ENCODE assay signal across 8 cellular contexts in the genomic region with DNA sequence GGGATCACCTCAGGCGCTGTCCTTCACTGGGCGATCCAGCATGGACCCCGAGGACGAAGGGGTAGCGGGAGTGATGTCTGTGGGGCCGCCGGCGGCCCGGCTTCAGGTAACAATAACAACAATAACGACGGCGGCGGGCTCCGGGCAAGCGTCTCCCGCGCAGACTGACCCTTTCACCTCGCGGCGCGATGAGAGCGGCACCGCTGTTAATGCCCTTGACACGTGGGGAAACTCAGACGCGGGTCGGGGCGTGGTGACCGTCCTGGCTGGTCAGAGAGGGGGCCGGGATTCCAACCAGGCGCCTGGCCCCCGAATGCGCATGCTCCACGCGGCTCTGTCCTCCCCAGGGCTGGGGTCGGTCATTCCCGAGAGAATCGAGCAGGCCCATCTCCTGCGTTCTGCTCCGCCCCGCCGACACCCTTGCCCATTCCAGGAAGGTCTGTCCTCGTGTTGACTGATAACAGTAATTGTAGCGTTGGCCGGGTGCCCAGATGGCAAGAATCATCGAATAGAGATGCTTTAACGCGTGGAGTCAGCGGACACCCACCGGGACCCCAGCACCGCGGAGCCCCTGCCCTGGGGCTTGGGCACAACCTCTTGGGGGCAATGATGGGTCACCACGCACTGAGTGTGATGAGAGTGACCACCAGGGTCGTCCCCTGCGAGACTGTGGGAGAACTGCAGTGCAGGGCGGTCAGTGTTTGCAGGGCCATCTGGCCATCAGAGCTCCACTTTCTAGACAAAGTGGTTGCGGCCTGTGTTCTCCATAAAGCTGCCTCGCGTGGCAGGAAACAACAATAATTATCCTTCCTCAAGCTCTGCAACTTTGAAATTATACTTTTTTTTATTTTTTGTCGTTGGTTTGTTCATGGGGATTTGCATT. TPM values are rescaled to one million over a fixed set of nuclear protein-coding genes. Genes with fewer than 3 reads are reported as not detected.
DNase-seq lines count a peak whose midpoint lies in the region; ATAC-seq, FAIRE-seq and TF ChIP-seq lines count a peak whose summit lies in the region.

No MANE protein-coding gene starts in this region.

- intact Hi-C loops in CD14-positive monocyte (cut with micrococcal nuclease) (loop anchor here in 1 of 2 donors (5.0 kb wide), 1 partner anchor 97 kb away; a partner anchor contains a TSS), GM12878 (cut with micrococcal nuclease; ENCODE audit: unreplicated experiment) (loop anchor here (2.0 kb wide), 1 partner anchor 532 kb away; a partner anchor contains a TSS)

- H3K36me3 Mint-ChIP-seq in CD14-positive monocyte = peaks cover 34 to 36% of the 10 kb centered on the region in 2 donors
- H3K36me3 Mint-ChIP-seq in IgD-negative memory B cell = peaks cover 20% of the 10 kb centered on the region

- peak overlapping the region; percentile 83 for H3K4me3 ChIP-seq in GM12878
- H3K4me3 ChIP-seq in iPS DF 6.9 (ENCODE audit: low read length) = peak overlapping the region; percentile 86
- H3K4me3 ChIP-seq in retinal pigment epithelial cell (ENCODE audit: low read length) = peak overlapping the region; percentile 91

- peak overlapping the region; percentile 92 to 95 for H3K4me3 Mint-ChIP-seq in CD14-positive monocyte
- peak overlapping the region; percentile 89 to 98 (median 94) for H3K4me3 Mint-ChIP-seq in IgD-negative memory B cell

- CTCF ChIA-PET in GM12878 (lab: Yijun Ruan, JAX) = no interaction called here

- peak overlapping the region; percentile 70 for H3K27ac ChIP-seq in GM12878 (ENCODE audit: control insufficient read depth, insufficient read depth)
- no peak overlapping the region for H3K27ac ChIP-seq in iPS DF 6.9 (ENCODE audit: low read length)

- H3K9me3 ChIP-seq in GM12878 (replicated peaks; ENCODE audit: control insufficient read depth, insufficient read depth, low read length) (peaks cover 2% of the 10 kb centered on the region), iPS DF 6.9 (ENCODE audit: control insufficient read depth, insufficient read depth, low read length) (no peaks in the 10 kb centered on the region)

- H3K36me3 ChIP-seq in GM12878 (ENCODE audit: control insufficient read depth in 2 of 2, insufficient read depth in 2 of 2, low read length in 1 of 2) (no peaks in the 10 kb centered on the region), iPS DF 6.9 (ENCODE audit: control insufficient read depth, insufficient read depth, low read length) (no peaks in the 10 kb centered on the region)

- RAD21 ChIA-PET in GM12878 (lab: Charles Lee; ENCODE audit: unreplicated experiment) = interaction anchor here (0.9 kb wide), 1 partner anchor 161 kb away, joined by 3 read pairs; a partner anchor contains a TSS

- H3K4me1 ChIP-seq in GM12878 (ENCODE audit: control insufficient read depth, insufficient read depth, low read length) (no peaks in the 10 kb centered on the region; the same call in 1 of the 2 replicates), iPS DF 6.9 (ENCODE audit: control insufficient read depth, insufficient read depth, low read length) (peaks cover 4% of the 10 kb centered on the region)

- peaks cover 39 to 87% (median 71%) of the 10 kb centered on the region in 7 donors for H3K9me3 Mint-ChIP-seq in CD14-positive monocyte
- H3K9me3 Mint-ChIP-seq in IgD-negative memory B cell = peaks cover 5 to 9% (median 6%) of the 10 kb centered on the region in 3 donors

- H3K27me3 ChIP-seq in GM12878 (replicated peaks in 1 of 2; ENCODE audit: control insufficient read depth in 2 of 2, insufficient read depth in 2 of 2, low read length in 1 of 2) (no peaks in the 10 kb centered on the region), iPS DF 6.9 (ENCODE audit: control insufficient read depth, insufficient read depth, low read length) (no peaks in the 10 kb centered on the region)

- H3K4me1 Mint-ChIP-seq in CD14-positive monocyte (peaks cover 20% of the 10 kb centered on the region), IgD-negative memory B cell (peaks cover 7 to 27% (median 26%) of the 10 kb centered on the region in 3 donors)

- POLR2A ChIA-PET in GM12878 (lab: Charles Lee) = interaction anchor here (0.8 to 1.0 kb wide), 2 partner anchors 96 to 276 kb away, joined by 4 read pairs; a partner anchor contains a TSS

- SMC1A ChIA-PET in GM12878 (lab: Charles Lee; ENCODE audit: uncharacterized antibody, unreplicated experiment) = interaction anchor here (0.7 to 1.0 kb wide), 2 partner anchors 22 to 61 kb away, joined by 3 to 4 read pairs; no protein-coding TSS in a partner anchor

- TF ChIP-seq EP300 in GM12878 (IDR thresholded peaks at IDR 0.05; ENCODE audit: borderline replicate concordance in 1 of 2, control insufficient read depth in 1 of 2, low read depth in 2 of 2, low read length in 2 of 2) = no peak

- H2AFZ ChIP-seq in GM12878 (ENCODE audit: control insufficient read depth, low read depth, low read length) = peak overlapping the region; percentile 88

- H3K9ac ChIP-seq in GM12878 (ENCODE audit: control insufficient read depth, insufficient read depth, low read length) = peak overlapping the region; percentile 84

- no peak for TF ChIP-seq POLR2A in GM12878 (IDR thresholded peaks at IDR 0.05; ENCODE audit: low read depth, low read length)

- no TSS peak for BruUV-seq in GM12878 (replicated peaks; lab: Mats Ljungman, UMichigan)

- no peak for DNase-seq in CD14-positive monocyte (ENCODE audit: low spot score)
- peak; percentile 14 to 27 (median 19) for DNase-seq in T-helper 1 cell
- DNase-seq in GM12878 (ENCODE audit: low read depth, low spot score) = no peak
- DNase-seq in iPS DF 6.9 (ENCODE audit: low read depth, low spot score) = peak; percentile 29
- peak; percentile 13 for DNase-seq in retinal pigment epithelial cell (ENCODE audit: low read depth)

- H3K79me2 ChIP-seq in GM12878 (ENCODE audit: control insufficient read depth, insufficient read depth, low read length) = peaks cover 18% of the 10 kb centered on the region

- TF ChIP-seq CTCF in CD14-positive monocyte (IDR thresholded peaks at IDR 0.05) = no peak
- TF ChIP-seq CTCF in GM12878 (IDR thresholded peaks at IDR 0.05 in 2 of 3, conservative IDR thresholded peaks at IDR 0.05 in 1 of 3; ENCODE audit: control insufficient read depth in 2 of 3, extremely low read depth in 1 of 3, insufficient read depth in 1 of 3, low read depth in 3 of 3, low read length in 3 of 3) = no peak
- TF ChIP-seq CTCF in retinal pigment epithelial cell (conservative IDR thresholded peaks at IDR 0.05; ENCODE audit: low read depth, low read length) = no peak

- ATAC-seq in GM21447 (IDR thresholded peaks at IDR 0.05; ENCODE audit: unreplicated experiment) = peak; percentile 30
- peak; percentile 57 for ATAC-seq in GM12878
- no peak for ATAC-seq in GM18519 (IDR thresholded peaks at IDR 0.05; ENCODE audit: low FRiP score, unreplicated experiment)

- peak; percentile 13 for FAIRE-seq in GM12878 (lab: Jason Lieb, UNC)

- TF ChIP-seq RAD21 in GM12878 (IDR thresholded peaks at IDR 0.05; ENCODE audit: insufficient read depth, low read depth, low read length) = no peak

- H3K4me2 ChIP-seq in GM12878 (ENCODE audit: control insufficient read depth, insufficient read depth) = peak overlapping the region; percentile 93

- H4K20me1 ChIP-seq in GM12878 (ENCODE audit: control insufficient read depth, insufficient read depth) = no peaks in the 10 kb centered on the region

- H3K27ac Mint-ChIP-seq in CD14-positive monocyte (peak overlapping the region; percentile 86 to 95 (median 93)), IgD-negative memory B cell (peak overlapping the region; percentile 79 to 97 (median 88))

- in situ Hi-C loops in GM12878 (cut with MboI) = loop anchor here (10.0 kb wide), 1 partner anchor 1864 kb away; no protein-coding TSS in a partner anchor

- H3K27me3 Mint-ChIP-seq in CD14-positive monocyte (ENCODE audit: low read depth in 3 of 3) (peaks cover 0 to 2% (median 0%) of the 10 kb centered on the region in 3 donors), IgD-negative memory B cell (no peaks in the 10 kb centered on the region)

- WGBS in GM12878 (ENCODE audit: insufficient coverage, insufficient replicate concordance, low lambda C conversion rate, missing lambda C conversion rate) = 4% methylated on average over 60 of the region's 60 CpGs
- WGBS in iPS DF 6.9 (ENCODE audit: insufficient coverage, insufficient read length) = no CpG with 5 or more reads among the region's 60 CpGs

RNA-seq across cellular contexts. Expression of a gene that starts 0.5 kb away (rescaled TPM):
- under 1 TPM; 0.05 to 0.25 TPM for polyA plus RNA-seq in CD14-positive monocyte
- polyA plus RNA-seq in IgD-negative memory B cell = 0.98 TPM
- total RNA-seq in GM12878 (2013; cell fraction: nucleolus; rRNA removed) = 16.1 and 16.2 TPM in 2 replicates
- 5.4 TPM in 2 replicates for total RNA-seq in GM12878 (2014; rRNA removed)
- total RNA-seq in GM12878 (2014; rRNA removed; fragmentation: Illumina TruSeq; extraction: Trizol) = 4.2 and 4.5 TPM in 2 replicates
- total RNA-seq in GM12878 (2021) = 4.7 and 5.1 TPM in 2 replicates
- polyA plus RNA-seq in GM12878 (2011; ENCODE audit: low read depth) = 1.2 TPM
- polyA plus RNA-seq in GM12878 (2011; rRNA removed) = 2.8 and 3.7 TPM in 2 replicates
- polyA plus RNA-seq in GM12878 (2011; cell fraction: cytosol; rRNA removed) = 3.5 and 4.6 TPM in 2 replicates
- polyA plus RNA-seq in GM12878 (2011; cell fraction: nucleus; rRNA removed) = 5.4 and 5.8 TPM in 2 replicates
- 1.2 and 1.8 TPM in 2 replicates for polyA plus RNA-seq in GM12878 (2012)
- polyA plus RNA-seq in GM12878 (2014; fragmentation: Illumina TruSeq; extraction: Trizol) = 2.0 and 2.6 TPM in 2 replicates
- polyA plus RNA-seq in GM12878 (2014; fragmentation: Nextera tagmentation; extraction: Ambion mirVana) = under 1 TPM; 0.46 to 0.71 TPM
- 3.1 TPM in 2 replicates for polyA plus RNA-seq in GM12878 (2014; rRNA removed)
- polyA plus RNA-seq in GM12878 (2016; fragmentation: Nextera tagmentation; extraction: Ambion mirVana) = 1 to 10 TPM in 1 of 2 experiments, under 1 TPM in 1; 0.78 to 1.0 TPM
- 7.9 and 9.9 TPM in 2 replicates for polyA minus RNA-seq in GM12878 (2011; rRNA and poly(A)+ RNA removed)
- 3.6 and 4.3 TPM in 2 replicates for polyA minus RNA-seq in GM12878 (2011; cell fraction: cytosol; rRNA and poly(A)+ RNA removed)
- 2.5 and 4.7 TPM in 2 replicates for polyA minus RNA-seq in GM12878 (2011; cell fraction: nucleus; rRNA and poly(A)+ RNA removed)

RNA-seq across cellular contexts. Expression of a gene that starts 25.9 kb away (rescaled TPM):
- polyA plus RNA-seq in CD14-positive monocyte (10 to 100 TPM; 34.6 to 38.8 TPM), IgD-negative memory B cell (76.1 TPM), GM12878 (2011; rRNA removed) (85.6 and 90.3 TPM in 2 replicates), GM12878 (2014; fragmentation: Illumina TruSeq; extraction: Trizol) (101 and 105 TPM in 2 replicates), GM12878 (2014; fragmentation: Nextera tagmentation; extraction: Ambion mirVana) (100 to 1,000 TPM; 150 to 172 TPM), GM12878 (2014; rRNA removed) (80.0 and 85.6 TPM in 2 replicates), GM12878 (2016; fragmentation: Nextera tagmentation; extraction: Ambion mirVana) (100 to 1,000 TPM; 110 to 113 TPM)
- total RNA-seq in GM12878 (2013; cell fraction: nucleolus; rRNA removed) = 161 and 168 TPM in 2 replicates
- total RNA-seq in GM12878 (2014; rRNA removed) (60.1 and 68.6 TPM in 2 replicates), GM12878 (2014; rRNA removed; fragmentation: Illumina TruSeq; extraction: Trizol) (85.3 and 90.8 TPM in 2 replicates), GM12878 (2021) (55.0 and 59.3 TPM in 2 replicates)
- 37.0 TPM for polyA plus RNA-seq in GM12878 (2011; ENCODE audit: low read depth)
- 54.1 and 54.5 TPM in 2 replicates for polyA plus RNA-seq in GM12878 (2011; cell fraction: cytosol; rRNA removed)
- 246 and 281 TPM in 2 replicates for polyA plus RNA-seq in GM12878 (2011; cell fraction: nucleus; rRNA removed)
- polyA plus RNA-seq in GM12878 (2012) = 39.9 and 53.8 TPM in 2 replicates
- 44.8 and 46.9 TPM in 2 replicates for polyA minus RNA-seq in GM12878 (2011; rRNA and poly(A)+ RNA removed)
- polyA minus RNA-seq in GM12878 (2011; cell fraction: cytosol; rRNA and poly(A)+ RNA removed) = 9.9 and 12.8 TPM in 2 replicates
- 96.8 and 129 TPM in 2 replicates for polyA minus RNA-seq in GM12878 (2011; cell fraction: nucleus; rRNA and poly(A)+ RNA removed)

RNA-seq across cellular contexts. Expression of a gene that starts 47.5 kb away (rescaled TPM):
- polyA plus RNA-seq in CD14-positive monocyte (under 1 TPM; 0.58 to 0.99 TPM), IgD-negative memory B cell (2.9 TPM), GM12878 (2011; rRNA removed) (2.6 and 3.9 TPM in 2 replicates), GM12878 (2014; fragmentation: Illumina TruSeq; extraction: Trizol) (1.7 and 2.4 TPM in 2 replicates), GM12878 (2014; fragmentation: Nextera tagmentation; extraction: Ambion mirVana) (1 to 10 TPM in 1 of 2 experiments, under 1 TPM in 1; 0.49 to 1.7 TPM), GM12878 (2014; rRNA removed) (2.4 TPM in 2 replicates), GM12878 (2016; fragmentation: Nextera tagmentation; extraction: Ambion mirVana) (1 to 10 TPM; 2.6 to 3.2 TPM)
- total RNA-seq in GM12878 (2013; cell fraction: nucleolus; rRNA removed) = 6.8 and 7.5 TPM in 2 replicates
- total RNA-seq in GM12878 (2014; rRNA removed) (2.5 and 2.6 TPM in 2 replicates), GM12878 (2014; rRNA removed; fragmentation: Illumina TruSeq; extraction: Trizol) (2.6 and 2.7 TPM in 2 replicates), GM12878 (2021) (3.4 and 3.5 TPM in 2 replicates)
- polyA plus RNA-seq in GM12878 (2011; ENCODE audit: low read depth) = 1.4 TPM
- polyA plus RNA-seq in GM12878 (2011; cell fraction: cytosol; rRNA removed) = 3.7 and 3.8 TPM in 2 replicates
- polyA plus RNA-seq in GM12878 (2011; cell fraction: nucleus; rRNA removed) = 2.4 and 3.0 TPM in 2 replicates
- 1.6 and 2.0 TPM in 2 replicates for polyA plus RNA-seq in GM12878 (2012)
- 8.6 and 9.4 TPM in 2 replicates for polyA minus RNA-seq in GM12878 (2011; rRNA and poly(A)+ RNA removed)
- polyA minus RNA-seq in GM12878 (2011; cell fraction: cytosol; rRNA and poly(A)+ RNA removed) = 2.0 TPM in 2 replicates
- 2.9 and 3.9 TPM in 2 replicates for polyA minus RNA-seq in GM12878 (2011; cell fraction: nucleus; rRNA and poly(A)+ RNA removed)

RNA-seq across cellular contexts. Expression of a gene that starts 50.6 kb away (rescaled TPM):
- 1 to 10 TPM; 1.5 to 2.2 TPM for polyA plus RNA-seq in CD14-positive monocyte
- polyA plus RNA-seq in IgD-negative memory B cell = 32.4 TPM
- total RNA-seq in GM12878 (2013; cell fraction: nucleolus; rRNA removed) = 268 and 299 TPM in 2 replicates
- total RNA-seq in GM12878 (2014; rRNA removed) = 56.8 and 67.4 TPM in 2 replicates
- total RNA-seq in GM12878 (2014; rRNA removed; fragmentation: Illumina TruSeq; extraction: Trizol) = 56.6 and 61.2 TPM in 2 replicates
- 35.9 and 42.1 TPM in 2 replicates for total RNA-seq in GM12878 (2021)
- polyA plus RNA-seq in GM12878 (2011; ENCODE audit: low read depth) = 70.8 TPM
- 58.3 and 70.1 TPM in 2 replicates for polyA plus RNA-seq in GM12878 (2011; rRNA removed)
- polyA plus RNA-seq in GM12878 (2011; cell fraction: cytosol; rRNA removed) = 77.2 and 85.3 TPM in 2 replicates
- polyA plus RNA-seq in GM12878 (2011; cell fraction: nucleus; rRNA removed) = 53.4 and 62.8 TPM in 2 replicates
- 27.4 and 39.8 TPM in 2 replicates for polyA plus RNA-seq in GM12878 (2012)
- 29.6 and 43.1 TPM in 2 replicates for polyA plus RNA-seq in GM12878 (2014; fragmentation: Illumina TruSeq; extraction: Trizol)
- polyA plus RNA-seq in GM12878 (2014; fragmentation: Nextera tagmentation; extraction: Ambion mirVana) = 10 to 100 TPM; 27.3 to 34.9 TPM
- polyA plus RNA-seq in GM12878 (2014; rRNA removed) = 53.6 and 57.0 TPM in 2 replicates
- polyA plus RNA-seq in GM12878 (2016; fragmentation: Nextera tagmentation; extraction: Ambion mirVana) = 10 to 100 TPM; 34.9 to 36.1 TPM
- polyA minus RNA-seq in GM12878 (2011; rRNA and poly(A)+ RNA removed) = 61.0 and 85.8 TPM in 2 replicates
- 20.3 and 23.6 TPM in 2 replicates for polyA minus RNA-seq in GM12878 (2011; cell fraction: cytosol; rRNA and poly(A)+ RNA removed)
- 48.8 and 73.8 TPM in 2 replicates for polyA minus RNA-seq in GM12878 (2011; cell fraction: nucleus; rRNA and poly(A)+ RNA removed)

Comparison
In these comparisons a context has a peak if more than half of its experiments do, and no peak if none do; other contexts are left out.
1. DNase-seq: peak in T-helper 1 cell (5 of 5), iPS DF 6.9 (single experiment) and retinal pigment epithelial cell (single experiment); none in CD14-positive monocyte (single experiment) and GM12878 (single experiment).
2. Peak in every context shown above with its lines, with median percentiles within 50 percentile points of each other: H3K4me3 ChIP-seq.